In genomic region chr10:74382643-74383042, GRCh38 we compare ENCODE assay signal across 14 cellular contexts.
"Had no signal": no experiment of that assay in that cellular context is flagged by ENCODE, and none has a peak within 500 bp of the region (broad histone marks: within the 10 kb centered on the region; RNA-seq: fewer than 3 reads in every experiment).

No MANE protein-coding gene starts in this region.

- H3K9me3 Mint-ChIP-seq: natural killer cell had no signal

- H3K4me1 ChIP-seq: ascending aorta, breast epithelium, heart right ventricle, parathyroid adenoma, transverse colon had no signal

- H3K27me3 Mint-ChIP-seq: T-helper 17 cell had no signal

- H3K4me3 ChIP-seq: ascending aorta, breast epithelium, gastrocnemius medialis, heart right ventricle, transverse colon had no signal

- DNase-seq: activated CD4-positive, alpha-beta T cell treated with anti-CD3 and anti-CD28 coated beads, Interleukin-2, amount 50 U/mL, for 1 hour; activated effector memory CD4-positive, alpha-beta T cell treated with Interleukin-2 at 50 U/mL for 16 hours; gastrocnemius medialis; heart right ventricle; natural killer cell; stimulated activated CD4-positive, alpha-beta T cell treated with anti-CD3 and anti-CD28 coated beads, Interleukin-1b, Interleukin-23, amount 100 ng/mL, for 48 hours; T-helper 17 cell; transverse colon had no signal

- H3K36me3 ChIP-seq: ascending aorta, breast epithelium, gastrocnemius medialis, heart right ventricle, neutrophil, transverse colon had no signal

- H3K9me3 ChIP-seq: ascending aorta, breast epithelium, gastrocnemius medialis, heart right ventricle, neutrophil, transverse colon had no signal

- ATAC-seq: gastrocnemius medialis, heart right ventricle, natural killer cell, T-helper 17 cell, WTC11 had no signal

- H3K27ac Mint-ChIP-seq: natural killer cell had no signal

- H3K27ac ChIP-seq: ascending aorta, breast epithelium, epithelial cell of prostate, gastrocnemius medialis, heart right ventricle, neutrophil, parathyroid adenoma, transverse colon had no signal

- H3K4me3 Mint-ChIP-seq: natural killer cell, T-helper 17 cell, WTC11 had no signal

- H3K27me3 ChIP-seq: ascending aorta, breast epithelium, gastrocnemius medialis, heart right ventricle, neutrophil, transverse colon had no signal
